In genomic region chr16:49260956-49261530, GRCh38 we compare ENCODE assay signal across 1 cellular context.
TF ChIP-seq lines count a peak whose summit lies in the region.

No MANE protein-coding gene starts in this region.

TF ChIP-seq in H1, 55 proteins besides CTCF, POLR2A, EP300 and RAD21:
- TF ChIP-seq SIRT6 (IDR thresholded peaks at IDR 0.05; ENCODE audit: low read length) = no peak
- TF ChIP-seq JUND (IDR thresholded peaks at IDR 0.05; ENCODE audit: low read length) = no peak
- no peak for TF ChIP-seq SIN3A (conservative IDR thresholded peaks at IDR 0.05 in 1 of 2, IDR thresholded peaks at IDR 0.05 in 1 of 2; ENCODE audit: low read depth in 1 of 2, low read length in 2 of 2)
- TF ChIP-seq RNF2 (IDR thresholded peaks at IDR 0.05; ENCODE audit: borderline replicate concordance, low read depth, low read length, missing control alignments, poor library complexity, severe bottlenecking) = no peak
- TF ChIP-seq BCL11A (IDR thresholded peaks at IDR 0.05; ENCODE audit: low read depth in 2 of 2, low read length in 2 of 2) = no peak
- TF ChIP-seq FOSL1 (IDR thresholded peaks at IDR 0.05; ENCODE audit: insufficient read depth, low read depth, low read length) = no peak
- no peak for TF ChIP-seq GTF2F1 (IDR thresholded peaks at IDR 0.05; ENCODE audit: borderline replicate concordance, low read depth, low read length)
- TF ChIP-seq TCF12 (IDR thresholded peaks at IDR 0.05; ENCODE audit: low read depth, low read length) = no peak
- TF ChIP-seq RXRA (IDR thresholded peaks at IDR 0.05; ENCODE audit: insufficient read depth, low read depth, low read length) = no peak
- no peak for TF ChIP-seq CHD7 (IDR thresholded peaks at IDR 0.05; ENCODE audit: insufficient replicate concordance, low read length)
- no peak for TF ChIP-seq TAF1 (IDR thresholded peaks at IDR 0.05; ENCODE audit: low read depth, low read length)
- no peak for TF ChIP-seq EGR1 (IDR thresholded peaks at IDR 0.05; ENCODE audit: borderline replicate concordance, low read depth, low read length)
- TF ChIP-seq KDM5A (IDR thresholded peaks at IDR 0.05; ENCODE audit: low read length) = no peak
- no peak for TF ChIP-seq SIX5 (IDR thresholded peaks at IDR 0.05; ENCODE audit: low read depth, low read length)
- TF ChIP-seq MAX (IDR thresholded peaks at IDR 0.05) = no peak
TF ChIP-seq in H1: peak in this region for 0.
